15 cellular contexts compared by ENCODE assay signal in the genomic region with DNA sequence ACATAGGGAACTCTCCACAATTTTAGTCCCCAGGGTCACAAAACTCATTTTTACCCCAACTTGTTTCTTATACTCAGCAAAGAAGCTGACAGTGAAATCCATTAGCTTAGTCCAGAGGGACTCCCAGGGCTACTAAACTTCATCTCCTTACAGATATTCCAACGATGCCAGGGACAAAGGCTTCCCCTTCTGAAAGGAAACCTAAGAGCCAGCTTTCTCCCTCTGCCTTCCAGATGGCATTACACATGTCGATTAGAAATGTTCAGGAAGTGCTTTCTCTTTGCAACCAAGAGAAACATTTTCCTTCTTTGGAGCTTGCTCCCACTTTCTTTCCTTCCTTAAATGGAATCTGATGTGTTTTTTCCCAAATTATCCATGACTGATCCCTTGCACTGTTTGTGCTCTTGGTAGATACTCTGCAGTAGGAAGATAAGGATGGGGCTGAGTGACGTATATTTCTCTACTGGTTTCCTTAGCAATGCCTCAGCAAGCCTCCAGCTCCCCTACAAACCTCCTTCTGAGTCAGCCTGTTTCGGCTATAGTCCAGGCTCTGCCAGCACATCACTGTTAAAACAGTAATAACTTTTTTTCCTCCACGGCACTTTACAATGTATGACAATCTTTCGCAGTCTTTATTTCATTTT. TPM values are rescaled to one million over a fixed set of nuclear protein-coding genes. Genes with fewer than 3 reads are reported as not detected.
DNase-seq lines count a peak whose midpoint lies in the region; ATAC-seq, FAIRE-seq and TF ChIP-seq lines count a peak whose summit lies in the region.
"Had no signal": no experiment of that assay in that cellular context is flagged by ENCODE, and none has a peak within 500 bp of the region (broad histone marks: within the 10 kb centered on the region; RNA-seq: fewer than 3 reads in every experiment).

No MANE protein-coding gene starts in this region.

- H3K4me3 ChIP-seq in RWPE2 (ENCODE audit: severe bottlenecking): no peak overlapping the region
- H3K4me3 ChIP-seq in pancreas: no peak overlapping the region

- 63 to 69% methylated on average over 6 of the region's 6 CpGs for WGBS in pancreas, 2 donors

- H3K27me3 ChIP-seq in RWPE2 (ENCODE audit: insufficient read depth, poor library complexity, severe bottlenecking) (no peaks in the 10 kb centered on the region), pancreas (no peaks in the 10 kb centered on the region)

- no peak overlapping the region for H3K27ac ChIP-seq in RWPE2 (ENCODE audit: poor library complexity, severe bottlenecking)
- H3K27ac ChIP-seq in pancreas: no peak overlapping the region

- TF ChIP-seq CTCF in RWPE2 (IDR thresholded peaks at IDR 0.05; ENCODE audit: poor library complexity, severe bottlenecking): no peak
- no peak for TF ChIP-seq CTCF in pancreas (IDR thresholded peaks at IDR 0.05)

- H3K9me3 ChIP-seq in RWPE2 (ENCODE audit: severe bottlenecking) (no peaks in the 10 kb centered on the region), pancreas (no peaks in the 10 kb centered on the region)

- no peaks in the 10 kb centered on the region for H3K4me1 ChIP-seq in RWPE2 (ENCODE audit: insufficient read depth, poor library complexity, severe bottlenecking)
- H3K4me1 ChIP-seq in pancreas: no peaks in the 10 kb centered on the region
- H3K4me1 ChIP-seq: Caco-2 had no signal

- DNase-seq in EH (ENCODE audit: low read depth): peak; percentile 65
- no peak for DNase-seq in RWPE2 (ENCODE audit: low spot score)
- DNase-seq in fibroblast of peridontal ligament (ENCODE audit: extremely low read depth): peak; percentile 55
- peak in 6 of 10 donors; percentile 9 to 86 (median 47) for DNase-seq in posterior cingulate gyrus
- no peak for DNase-seq in SKM-1 (lab: John Stamatoyannopoulos, UW; ENCODE audit: unreplicated experiment)
- no peak for DNase-seq in pancreas
- no peak for DNase-seq in NCI-H748 (lab: John Stamatoyannopoulos, UW; ENCODE audit: unreplicated experiment)
- DNase-seq in stimulated activated naive CD8-positive, alpha-beta T cell treated with anti-CD3 and anti-CD28 coated beads, Interleukin-15, Interleukin-2, amounts not matched to agents 100 U/mL and 50 U/mL, for 24 hours: no peak
- DNase-seq: Caco-2, erythroblast, NCI-H1048, NCI-H82 had no signal

- peak; percentile 71 for ATAC-seq in RWPE2 (ENCODE audit: low read depth)
- ATAC-seq in pancreas: no peak
- ATAC-seq in stimulated activated naive CD8-positive, alpha-beta T cell treated with anti-CD3 and anti-CD28 coated beads, Interleukin-15, Interleukin-2, amounts not matched to agents 100 U/mL and 50 U/mL, for 24 hours: no peak

- FAIRE-seq in pancreas (lab: Jason Lieb, UNC): no peak

- H3K36me3 ChIP-seq in RWPE2 (ENCODE audit: low read depth) (no peaks in the 10 kb centered on the region), pancreas (no peaks in the 10 kb centered on the region)

- intact Hi-C loops in posterior cingulate gyrus (cut with DNase I) (no loop called here), pancreas (cut with DNase I) (no loop called here)

RNA-seq across cellular contexts. Expression of a gene that starts 43.0 kb away (rescaled TPM):
- total RNA-seq in pancreas: not detected
- polyA plus RNA-seq in pancreas: not detected
- total RNA-seq: activated CD8-positive, alpha-beta memory T cell treated with anti-CD3 and anti-CD28 coated beads for 36 hours; Caco-2; osteocyte; T-helper 2 cell treated with Interferon-gamma antibody and Interleukin-4, amounts not matched to agents 100 ng/mL and 5 ng/mL, for 36 hours had no signal

Comparison
In these comparisons a context has a peak if more than half of its experiments do, and no peak if none do; other contexts are left out.
1. DNase-seq: peak in EH (single experiment), fibroblast of peridontal ligament (single experiment) and posterior cingulate gyrus (6 of 10); none in RWPE2 (single experiment), SKM-1 (single experiment), pancreas (0 of 6), NCI-H748 (single experiment) and stimulated activated naive CD8-positive, alpha-beta T cell treated with anti-CD3 and anti-CD28 coated beads, Interleukin-15, Interleukin-2, amounts not matched to agents 100 U/mL and 50 U/mL, for 24 hours (single experiment).